ENCODE assay signal across 14 cellular contexts in genomic region chr9:131217321-131218031, GRCh38. TPM values are rescaled to one million over a fixed set of nuclear protein-coding genes. Genes with fewer than 3 reads are reported as not detected.
DNase-seq lines count a peak whose midpoint lies in the region; ATAC-seq and TF ChIP-seq lines count a peak whose summit lies in the region.
"Had no signal": no experiment of that assay in that cellular context is flagged by ENCODE, and none has a peak within 500 bp of the region (broad histone marks: within the 10 kb centered on the region; RNA-seq: fewer than 3 reads in every experiment).

No MANE protein-coding gene starts in this region.

- CTCF ChIA-PET in PC-3 (lab: Charles Lee) = no interaction called here

- no peak overlapping the region for H3K9ac ChIP-seq in PC-3 (ENCODE audit: low read length)

- no peaks in the 10 kb centered on the region for H3K9me2 ChIP-seq in PC-3 (replicated peaks; ENCODE audit: low read length)

- in situ Hi-C loops in HAP-1 (cut with MboI; ENCODE audit: low sequenced_read_pairs) = no loop called here

- BruUV-seq in PC-3 (replicated peaks; lab: Mats Ljungman, UMichigan) = no TSS peak

- H3K27me3 ChIP-seq in CD4-positive, CD25-positive, alpha-beta regulatory T cell (ENCODE audit: control insufficient read depth, insufficient read depth, low read length) = no peaks in the 10 kb centered on the region
- H3K27me3 ChIP-seq in PC-3 (ENCODE audit: low read length) = no peaks in the 10 kb centered on the region
- H3K27me3 ChIP-seq in psoas muscle (ENCODE audit: insufficient read depth in 3 of 3, low read length in 2 of 3) = no peaks in the 10 kb centered on the region
- H3K27me3 ChIP-seq in HAP-1 (ENCODE audit: low read depth) = no peaks in the 10 kb centered on the region

- DNase-seq in NCI-H345 (lab: John Stamatoyannopoulos, UW) (peak; percentile 13), NCI-H345 treated with DMSO at 0.1 percent for 48 hours (lab: John Stamatoyannopoulos, UW; ENCODE audit: unreplicated experiment) (no peak), PC-3 (no peak), psoas muscle (no peak), hippocampal formation (lab: John Stamatoyannopoulos, UW) (no peak), HAP-1 (ENCODE audit: low spot score in 2 of 2) (no peak)
- no peak for DNase-seq in CD4-positive, CD25-positive, alpha-beta regulatory T cell
- DNase-seq: CD4-positive, alpha-beta memory T cell; GOT3; NCI-H1105 treated with DMSO at 0.1 percent for 48 hours; NCI-H1694 treated with DMSO at 0.1 percent for 48 hours; NCI-H2171 treated with DMSO at 0.1 percent for 48 hours had no signal

- H3K4me1 Mint-ChIP-seq in CD4-positive, CD25-positive, alpha-beta regulatory T cell = peaks cover 0 to 18% (median 6%) of the 10 kb centered on the region in 4 donors

- peaks cover 0 to 3% of the 10 kb centered on the region in 2 experiments for H3K9me3 ChIP-seq in CD4-positive, CD25-positive, alpha-beta regulatory T cell (ENCODE audit: control insufficient read depth in 2 of 2, low read length in 2 of 2)
- no peaks in the 10 kb centered on the region for H3K9me3 ChIP-seq in PC-3 (ENCODE audit: low read length)
- H3K9me3 ChIP-seq in psoas muscle = no peaks in the 10 kb centered on the region
- H3K9me3 ChIP-seq in HAP-1 = no peaks in the 10 kb centered on the region

- 34 to 45% (median 39%) methylated on average over 6 of the region's 6 CpGs for WGBS in psoas muscle, 3 donors

- H3K4me3 Mint-ChIP-seq in CD4-positive, CD25-positive, alpha-beta regulatory T cell = no peak overlapping the region
- H3K4me3 Mint-ChIP-seq: CD4-positive, alpha-beta memory T cell had no signal

- peaks cover 61% of the 10 kb centered on the region for H3K36me3 Mint-ChIP-seq in CD4-positive, CD25-positive, alpha-beta regulatory T cell

- H3K27ac Mint-ChIP-seq in CD4-positive, CD25-positive, alpha-beta regulatory T cell = peak overlapping the region in 2 of 3 donors; percentile 23 to 65

- H3K27me3 Mint-ChIP-seq in CD4-positive, CD25-positive, alpha-beta regulatory T cell = no peaks in the 10 kb centered on the region
- H3K27me3 Mint-ChIP-seq: CD4-positive, alpha-beta memory T cell had no signal

- H3K27ac ChIP-seq in CD4-positive, CD25-positive, alpha-beta regulatory T cell (ENCODE audit: insufficient read depth, low read length, poor library complexity, severe bottlenecking) = no peak overlapping the region
- no peak overlapping the region for H3K27ac ChIP-seq in PC-3 (ENCODE audit: low read length)
- no peak overlapping the region for H3K27ac ChIP-seq in psoas muscle

- H2AFZ ChIP-seq in PC-3 (ENCODE audit: low read length) = no peak overlapping the region

- intact Hi-C loops in PC-3 (cut with micrococcal nuclease) (no loop called here), psoas muscle (cut with DNase I) (no loop called here)

- no peak overlapping the region for H3K4me3 ChIP-seq in CD4-positive, CD25-positive, alpha-beta regulatory T cell (ENCODE audit: low read depth, low read length)
- H3K4me3 ChIP-seq in PC-3 (ENCODE audit: low read length) (no peak overlapping the region), psoas muscle (no peak overlapping the region), HAP-1 (no peak overlapping the region)
- H3K4me3 ChIP-seq: K562 had no signal

- H4K20me1 ChIP-seq in PC-3 (ENCODE audit: low read length) = no peaks in the 10 kb centered on the region

- POLR2A ChIA-PET in PC-3 (lab: Charles Lee; ENCODE audit: unreplicated experiment) = no interaction called here

- H3K36me3 ChIP-seq in CD4-positive, CD25-positive, alpha-beta regulatory T cell (ENCODE audit: control insufficient read depth, insufficient read depth, low read length) = peaks cover 39% of the 10 kb centered on the region
- H3K36me3 ChIP-seq in PC-3 (ENCODE audit: low read depth, low read length) = no peaks in the 10 kb centered on the region
- H3K36me3 ChIP-seq in psoas muscle (ENCODE audit: insufficient read depth in 1 of 2, low read depth in 1 of 2) = peaks cover 3 to 11% of the 10 kb centered on the region in 2 donors
- H3K36me3 ChIP-seq in HAP-1 (replicated peaks) = peaks cover 16% of the 10 kb centered on the region

- TF ChIP-seq CTCF in PC-3 (conservative IDR thresholded peaks at IDR 0.05; ENCODE audit: low read depth, low read length) = no peak
- no peak for TF ChIP-seq CTCF in psoas muscle (IDR thresholded peaks at IDR 0.05)

- peaks cover 0 to 4% (median 0%) of the 10 kb centered on the region in 7 donors for H3K9me3 Mint-ChIP-seq in CD4-positive, CD25-positive, alpha-beta regulatory T cell

- H3K79me2 ChIP-seq in PC-3 (ENCODE audit: low read length) = no peaks in the 10 kb centered on the region

- no peaks in the 10 kb centered on the region for H3F3A ChIP-seq in PC-3 (ENCODE audit: low read length, unreplicated experiment)

- ATAC-seq in CD4-positive, CD25-positive, alpha-beta regulatory T cell (ENCODE audit: low read depth in 2 of 2) = no peak
- peak; percentile 45 for ATAC-seq in PC-3
- ATAC-seq in psoas muscle = peak; percentile 53 to 81 (median 72)
- ATAC-seq: Panc1 had no signal

- H3K4me1 ChIP-seq in CD4-positive, CD25-positive, alpha-beta regulatory T cell (ENCODE audit: control insufficient read depth, insufficient read depth, low read length, poor library complexity, severe bottlenecking) = no peaks in the 10 kb centered on the region
- H3K4me1 ChIP-seq in PC-3 (ENCODE audit: insufficient read depth, low read length) = no peaks in the 10 kb centered on the region
- H3K4me1 ChIP-seq in psoas muscle = peaks cover 10% of the 10 kb centered on the region
- H3K4me1 ChIP-seq in HAP-1 = no peaks in the 10 kb centered on the region

- no peak overlapping the region for H3K4me2 ChIP-seq in PC-3 (ENCODE audit: low read length)

RNA-seq across cellular contexts. Expression of gene FAM78A, which starts 58.8 kb away (rescaled TPM):
- 95.6 TPM for total RNA-seq in CD4-positive, CD25-positive, alpha-beta regulatory T cell
- polyA plus RNA-seq in CD4-positive, CD25-positive, alpha-beta regulatory T cell = 10 to 100 TPM; 16.6 to 23.0 (median 17.7) TPM
- 0.07 and 0.40 TPM in 2 replicates for total RNA-seq in PC-3 (2014; rRNA removed)
- 10 to 100 TPM in 3 of 4 donors, 1 to 10 TPM in 1; 6.1 to 17.6 (median 14.2) TPM for total RNA-seq in psoas muscle
- polyA plus RNA-seq in psoas muscle = 10 to 100 TPM in 1 of 3 donors, 1 to 10 TPM in 2; 4.3 to 11.5 (median 5.3) TPM

Comparison
In these comparisons a context has a peak if more than half of its experiments do, and no peak if none do; other contexts are left out.
1. ATAC-seq: peak in PC-3 (single experiment) and psoas muscle (4 of 4); none in CD4-positive, CD25-positive, alpha-beta regulatory T cell (0 of 2).